7 cellular contexts compared by ENCODE assay signal in the genomic region with DNA sequence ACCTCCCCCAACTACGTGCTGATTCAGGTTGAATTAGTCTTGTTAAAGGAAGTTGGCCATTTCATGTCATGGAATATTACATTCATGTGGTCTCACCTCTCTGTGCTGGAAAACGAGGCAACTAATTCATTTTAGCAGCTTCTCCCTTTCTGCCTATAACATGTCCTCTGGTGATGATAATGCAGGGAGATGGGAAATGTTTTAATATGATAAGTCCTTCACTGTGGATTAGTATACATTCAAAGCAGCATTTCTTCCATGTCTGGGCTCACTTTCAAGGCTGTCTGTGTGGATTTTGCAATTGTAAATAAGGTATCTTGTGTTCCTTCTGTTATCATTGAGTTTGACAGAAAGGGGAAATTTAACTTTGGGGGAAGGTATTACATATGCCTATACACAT.
"Had no signal": no experiment of that assay in that cellular context is flagged by ENCODE, and none has a peak within 500 bp of the region (broad histone marks: within the 10 kb centered on the region; RNA-seq: fewer than 3 reads in every experiment).

No MANE protein-coding gene starts in this region.

- H3K27ac ChIP-seq: HL-60 had no signal

- H3K4me3 ChIP-seq: K562 had no signal

- DNase-seq: IMR-90, KBM-7, KG1 had no signal

- ATAC-seq: HepG2, K562 had no signal

- FAIRE-seq: HepG2, HTR-8/SVneo, K562 had no signal
